11 cellular contexts compared by ENCODE assay signal in genomic region chr9:6090272-6090671, GRCh38.
"Had no signal": no experiment of that assay in that cellular context is flagged by ENCODE, and none has a peak within 500 bp of the region (broad histone marks: within the 10 kb centered on the region; RNA-seq: fewer than 3 reads in every experiment).

No MANE protein-coding gene starts in this region.

- H3K9me3 ChIP-seq: body of pancreas, thoracic aorta had no signal

- H3K27me3 ChIP-seq: body of pancreas had no signal

- DNase-seq: activated CD4-positive, alpha-beta T cell treated with anti-CD3 and anti-CD28 coated beads, Interleukin-2, amount 50 U/mL, for 1 hour; body of pancreas; cerebellar nuclear complex; effector memory CD8-positive, alpha-beta T cell; immature natural killer cell; mesenchymal stem cell; stimulated activated CD4-positive, alpha-beta T cell treated with anti-CD3 and anti-CD28 coated beads, Interleukin-15, amount 100 ng/mL, for 24 hours; stimulated activated CD4-positive, alpha-beta T cell treated with anti-CD3 and anti-CD28 coated beads, Interleukin-4, amount 100 ng/mL, for 24 hours; stimulated activated naive CD8-positive, alpha-beta T cell treated with anti-CD3 and anti-CD28 coated beads, Interleukin-15, amount 100 ng/mL, for 72 hours; T-helper 2 cell had no signal

- H3K36me3 ChIP-seq: thoracic aorta had no signal

- ATAC-seq: body of pancreas; effector memory CD8-positive, alpha-beta T cell; stimulated activated naive CD8-positive, alpha-beta T cell treated with anti-CD3 and anti-CD28 coated beads, Interleukin-15, amount 100 ng/mL, for 72 hours had no signal

- H3K27ac ChIP-seq: body of pancreas, thoracic aorta had no signal

- H3K4me1 ChIP-seq: body of pancreas had no signal

- H3K4me3 ChIP-seq: body of pancreas, thoracic aorta had no signal
